Comparison of ENCODE assay signal across 1 cellular context in genomic region chr13:94305033-94305432, GRCh38.
TF ChIP-seq lines count a peak whose summit lies in the region.

No MANE protein-coding gene starts in this region.

TF ChIP-seq in HepG2, 621 proteins besides CTCF, POLR2A, EP300 and RAD21 (continued from another document):
- TF ChIP-seq, protein P1, sequence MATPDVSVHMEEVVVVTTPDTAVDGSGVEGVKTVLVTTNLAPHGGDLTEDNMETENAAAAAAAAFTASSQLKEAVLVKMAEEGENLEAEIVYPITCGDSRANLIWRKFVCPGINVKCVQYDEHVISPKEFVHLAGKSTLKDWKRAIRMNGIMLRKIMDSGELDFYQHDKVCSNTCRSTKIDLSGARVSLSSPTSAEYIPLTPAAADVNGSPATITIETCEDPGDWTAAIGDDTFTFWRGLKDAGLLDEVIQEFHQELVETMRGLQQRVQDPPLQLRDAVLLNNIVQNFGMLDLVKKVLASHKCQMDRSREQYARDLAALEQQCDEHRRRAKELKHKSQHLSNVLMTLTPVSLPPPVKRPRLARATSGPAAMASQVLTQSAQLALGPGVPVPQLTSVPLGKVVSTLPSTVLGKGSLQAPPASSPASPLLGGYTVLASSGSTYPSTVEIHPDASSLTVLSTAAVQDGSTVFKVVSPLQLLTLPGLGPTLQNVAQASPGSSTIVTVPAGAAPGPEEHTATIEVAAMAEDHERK (CRISPR knock-in tag; IDR thresholded peaks at IDR 0.05; ENCODE audit: low read depth): no peak
- TF ChIP-seq SP1 (IDR thresholded peaks at IDR 0.05) (no peak), SP1 (CRISPR knock-in tag; IDR thresholded peaks at IDR 0.05) (no peak), FOXC1 (CRISPR knock-in tag; IDR thresholded peaks at IDR 0.05; ENCODE audit: borderline replicate concordance) (no peak), KAT2B (IDR thresholded peaks at IDR 0.05; ENCODE audit: borderline replicate concordance, low read depth, low read length) (no peak), RBM39 (IDR thresholded peaks at IDR 0.05; ENCODE audit: low read depth, low read length, poor library complexity, severe bottlenecking) (no peak), ZBTB20 (CRISPR knock-in tag; IDR thresholded peaks at IDR 0.05; ENCODE audit: borderline replicate concordance, low read depth) (peak; percentile 48; the same call in 1 of the 2 replicates), ZNF496 (CRISPR knock-in tag; IDR thresholded peaks at IDR 0.05; ENCODE audit: insufficient replicate concordance) (no peak), ZFY (CRISPR knock-in tag; IDR thresholded peaks at IDR 0.05) (no peak), FOXO1 (CRISPR knock-in tag; IDR thresholded peaks at IDR 0.05) (peak; percentile 39; the same call in 1 of the 2 replicates), PRDM10 (CRISPR knock-in tag; IDR thresholded peaks at IDR 0.05; ENCODE audit: low read depth) (no peak), ZNF850 (CRISPR knock-in tag; conservative IDR thresholded peaks at IDR 0.05) (no peak), TCF7L2 (IDR thresholded peaks at IDR 0.05; ENCODE audit: low read depth, low read length) (no peak), KDM6A (CRISPR knock-in tag; IDR thresholded peaks at IDR 0.05; ENCODE audit: low read depth) (0 out of 2 replicates have a peak, but pooled peaks have one; percentile 27), NFIB (CRISPR knock-in tag; IDR thresholded peaks at IDR 0.05; ENCODE audit: borderline replicate concordance) (no peak), HMG20B (CRISPR knock-in tag; conservative IDR thresholded peaks at IDR 0.05) (no peak), ZFP62 (CRISPR knock-in tag; IDR thresholded peaks at IDR 0.05) (no peak), ZNF530 (CRISPR knock-in tag; IDR thresholded peaks at IDR 0.05; ENCODE audit: low read depth) (no peak), ATF7-NPFF (CRISPR knock-in tag; IDR thresholded peaks at IDR 0.05; ENCODE audit: low read depth) (no peak), ZNF33A (CRISPR knock-in tag; IDR thresholded peaks at IDR 0.05; ENCODE audit: borderline replicate concordance) (no peak), POLR2AphosphoS5 (IDR thresholded peaks at IDR 0.05; ENCODE audit: low read depth, low read length) (no peak), ZNF644 (CRISPR knock-in tag; IDR thresholded peaks at IDR 0.05; ENCODE audit: low read depth) (peak; percentile 67; the same call in 1 of the 2 replicates), ZFP36 (IDR thresholded peaks at IDR 0.05; ENCODE audit: borderline replicate concordance, low read depth, low read length, partially characterized antibody) (no peak), ZNF687 (CRISPR knock-in tag; IDR thresholded peaks at IDR 0.05) (no peak), TFAP4 (IDR thresholded peaks at IDR 0.05; ENCODE audit: borderline replicate concordance, low read depth) (no peak), ATF6 (CRISPR knock-in tag; conservative IDR thresholded peaks at IDR 0.05) (no peak), ZMAT5 (CRISPR knock-in tag; IDR thresholded peaks at IDR 0.05; ENCODE audit: borderline replicate concordance, low read depth) (no peak), MATR3 (CRISPR knock-in tag; IDR thresholded peaks at IDR 0.05) (no peak), GATAD2A (CRISPR knock-in tag; IDR thresholded peaks at IDR 0.05) (peak; percentile 94), CENPBD1 (CRISPR knock-in tag; IDR thresholded peaks at IDR 0.05; ENCODE audit: borderline replicate concordance, low read depth) (no peak), HDAC6 (IDR thresholded peaks at IDR 0.05; ENCODE audit: low read depth, low read length) (no peak), ZNF232 (CRISPR knock-in tag; IDR thresholded peaks at IDR 0.05; ENCODE audit: borderline replicate concordance) (no peak), ZNF431 (CRISPR knock-in tag; IDR thresholded peaks at IDR 0.05; ENCODE audit: borderline replicate concordance, low read depth) (no peak), ZNF713 (CRISPR knock-in tag; IDR thresholded peaks at IDR 0.05) (no peak), LCORL (IDR thresholded peaks at IDR 0.05) (no peak), LCORL (CRISPR knock-in tag; IDR thresholded peaks at IDR 0.05) (no peak), SIN3A (IDR thresholded peaks at IDR 0.05; ENCODE audit: borderline replicate concordance, low read depth, low read length) (no peak), ZEB1 (IDR thresholded peaks at IDR 0.05; ENCODE audit: insufficient replicate concordance, low read depth) (no peak)
- TF ChIP-seq, protein P2, sequence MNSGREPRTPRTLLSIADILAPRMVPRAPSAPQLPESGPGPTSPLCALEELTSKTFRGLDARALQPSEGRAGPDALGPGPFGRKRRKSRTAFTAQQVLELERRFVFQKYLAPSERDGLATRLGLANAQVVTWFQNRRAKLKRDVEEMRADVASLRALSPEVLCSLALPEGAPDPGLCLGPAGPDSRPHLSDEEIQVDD (CRISPR knock-in tag; IDR thresholded peaks at IDR 0.05; ENCODE audit: borderline replicate concordance): no peak
- TF ChIP-seq, protein P3, sequence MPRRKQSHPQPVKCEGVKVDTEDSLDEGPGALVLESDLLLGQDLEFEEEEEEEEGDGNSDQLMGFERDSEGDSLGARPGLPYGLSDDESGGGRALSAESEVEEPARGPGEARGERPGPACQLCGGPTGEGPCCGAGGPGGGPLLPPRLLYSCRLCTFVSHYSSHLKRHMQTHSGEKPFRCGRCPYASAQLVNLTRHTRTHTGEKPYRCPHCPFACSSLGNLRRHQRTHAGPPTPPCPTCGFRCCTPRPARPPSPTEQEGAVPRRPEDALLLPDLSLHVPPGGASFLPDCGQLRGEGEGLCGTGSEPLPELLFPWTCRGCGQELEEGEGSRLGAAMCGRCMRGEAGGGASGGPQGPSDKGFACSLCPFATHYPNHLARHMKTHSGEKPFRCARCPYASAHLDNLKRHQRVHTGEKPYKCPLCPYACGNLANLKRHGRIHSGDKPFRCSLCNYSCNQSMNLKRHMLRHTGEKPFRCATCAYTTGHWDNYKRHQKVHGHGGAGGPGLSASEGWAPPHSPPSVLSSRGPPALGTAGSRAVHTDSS (CRISPR knock-in tag; conservative IDR thresholded peaks at IDR 0.05): no peak
TF ChIP-seq in HepG2: peak in this region for 51.
